16 cellular contexts compared by ENCODE assay signal in genomic region chr3:73399666-73400253, GRCh38.
A peak's percentile ranks its signal among the peaks of the same experiment; 100 is the strongest.
DNase-seq lines count a peak whose midpoint lies in the region; ATAC-seq and TF ChIP-seq lines count a peak whose summit lies in the region.
"Had no signal": no experiment of that assay in that cellular context is flagged by ENCODE, and none has a peak within 500 bp of the region (broad histone marks: within the 10 kb centered on the region; RNA-seq: fewer than 3 reads in every experiment).

No MANE protein-coding gene starts in this region.

- peak overlapping the region; percentile 1 to 28 for H3K27ac ChIP-seq in breast epithelium
- peak overlapping the region in 3 of 5 donors; percentile 33 to 89 (median 49) for H3K27ac ChIP-seq in stomach
- H3K27ac ChIP-seq in vagina, result peak overlapping the region; percentile 64
- no peak overlapping the region for H3K27ac ChIP-seq in RWPE1
- H3K27ac ChIP-seq: 22Rv1, HL-60 had no signal

- H3K27me3 ChIP-seq in breast epithelium (no peaks in the 10 kb centered on the region), stomach (no peaks in the 10 kb centered on the region), vagina (no peaks in the 10 kb centered on the region)

- POLR2A ChIA-PET in MCF 10A (lab: Yijun Ruan, JAX) (no interaction called here), RWPE1 (lab: Yijun Ruan, JAX; ENCODE audit: low non-redundant PET) (no interaction called here)

- TF ChIP-seq CTCF in breast epithelium (IDR thresholded peaks at IDR 0.05), result no peak
- no peak for TF ChIP-seq CTCF in MCF 10A (IDR thresholded peaks at IDR 0.05; ENCODE audit: unreplicated experiment)
- TF ChIP-seq CTCF in stomach (IDR thresholded peaks at IDR 0.05), result no peak
- TF ChIP-seq CTCF in vagina (IDR thresholded peaks at IDR 0.05), result no peak
- TF ChIP-seq CTCF in RWPE1 (conservative IDR thresholded peaks at IDR 0.05; ENCODE audit: low read depth), result no peak

- no peak overlapping the region for H3K4me3 Mint-ChIP-seq in MCF 10A (ENCODE audit: unreplicated experiment)
- H3K4me3 Mint-ChIP-seq: CD8-positive, alpha-beta memory T cell; HFFc6 had no signal

- H3K36me3 ChIP-seq in breast epithelium (no peaks in the 10 kb centered on the region), stomach (peaks cover 0 to 31% (median 5%) of the 10 kb centered on the region in 4 donors), vagina (no peaks in the 10 kb centered on the region)

- DNase-seq in breast epithelium (ENCODE audit: low spot score in 2 of 2) (no peak), MCF 10A (ENCODE audit: unreplicated experiment) (no peak), left lobe of liver (ENCODE audit: low spot score) (no peak), stomach (no peak), vagina (ENCODE audit: extremely low spot score in 2 of 2) (no peak), left cardiac atrium (no peak), RWPE1 (ENCODE audit: low spot score) (no peak)
- DNase-seq: Caco-2; CD8-positive, alpha-beta memory T cell; DND-41; GDM1; HCEC 1CT had no signal

- TF ChIP-seq POLR2A in breast epithelium (IDR thresholded peaks at IDR 0.05), result no peak
- no peak for TF ChIP-seq POLR2A in stomach (IDR thresholded peaks at IDR 0.05)
- TF ChIP-seq POLR2A in vagina (IDR thresholded peaks at IDR 0.05), result no peak

- H3K27me3 Mint-ChIP-seq in MCF 10A (ENCODE audit: insufficient read depth, unreplicated experiment), result no peaks in the 10 kb centered on the region

- no peak overlapping the region for H3K27ac Mint-ChIP-seq in MCF 10A (ENCODE audit: low read depth, unreplicated experiment)
- H3K27ac Mint-ChIP-seq: CD8-positive, alpha-beta memory T cell had no signal

- no peaks in the 10 kb centered on the region for H3K9me3 Mint-ChIP-seq in MCF 10A (ENCODE audit: unreplicated experiment)
- H3K9me3 Mint-ChIP-seq: CD8-positive, alpha-beta memory T cell; HFFc6 had no signal

- CTCF ChIA-PET in MCF 10A (lab: Yijun Ruan, JAX) (interaction anchor here (1.0 to 1.1 kb wide), 2 partner anchors 102 to 449 kb away, joined by 3 read pairs; no protein-coding TSS in a partner anchor), RWPE1 (lab: Yijun Ruan, JAX) (no interaction called here)

- ATAC-seq in left lobe of liver, result peak; percentile 52
- no peak for ATAC-seq in left cardiac atrium
- no peak for ATAC-seq in HG03039 (IDR thresholded peaks at IDR 0.05; ENCODE audit: unreplicated experiment)

- WGBS in stomach, 5 donors, result 84 to 95% (median 85%) methylated on average over 3 of the region's 3 CpGs

- H3K9me3 ChIP-seq in breast epithelium (no peaks in the 10 kb centered on the region), stomach (no peaks in the 10 kb centered on the region), vagina (no peaks in the 10 kb centered on the region)
- H3K9me3 ChIP-seq: Caco-2 had no signal

- H3K4me1 Mint-ChIP-seq in MCF 10A (ENCODE audit: insufficient read depth, unreplicated experiment), result no peaks in the 10 kb centered on the region

- TF ChIP-seq EP300 in stomach (IDR thresholded peaks at IDR 0.05), result no peak

- H3K4me3 ChIP-seq in breast epithelium, result no peak overlapping the region
- no peak overlapping the region for H3K4me3 ChIP-seq in stomach
- H3K4me3 ChIP-seq in vagina, result no peak overlapping the region

- no peaks in the 10 kb centered on the region for H3K36me3 Mint-ChIP-seq in MCF 10A (ENCODE audit: insufficient read depth, unreplicated experiment)
- H3K36me3 Mint-ChIP-seq: CD8-positive, alpha-beta memory T cell had no signal

- BruUV-seq in MCF 10A (replicated peaks; lab: Mats Ljungman, UMichigan), result no TSS peak

- intact Hi-C loops in breast epithelium (cut with DNase I; ENCODE audit: low total_unique reads) (loop anchor here (2.0 kb wide), 1 partner anchor 13 kb away; no protein-coding TSS in a partner anchor), MCF 10A (cut with micrococcal nuclease) (no loop called here), stomach (cut with DNase I; ENCODE audit: low total_unique reads) (no loop called here), vagina (cut with DNase I) (loop anchor here (10.0 kb wide), 1 partner anchor 75 kb away; no protein-coding TSS in a partner anchor), left cardiac atrium (cut with DNase I) (no loop called here)

- H3K4me1 ChIP-seq in breast epithelium (no peaks in the 10 kb centered on the region), stomach (peaks cover 0 to 54% (median 21%) of the 10 kb centered on the region in 4 donors), vagina (peaks cover 34% of the 10 kb centered on the region)
- H3K4me1 ChIP-seq: Caco-2 had no signal

Comparison
In these comparisons a context has a peak if more than half of its experiments do, and no peak if none do; other contexts are left out.
1. intact Hi-C loops: an anchor here in breast epithelium (2.0 kb wide) and vagina (10.0 kb wide); none called in MCF 10A, stomach and left cardiac atrium.